In genomic region chr17:79707931-79708891, GRCh38 we compare ENCODE assay signal across 7 cellular contexts. TPM values are rescaled to one million over a fixed set of nuclear protein-coding genes. Genes with fewer than 3 reads are reported as not detected.
DNase-seq lines count a peak whose midpoint lies in the region; ATAC-seq and TF ChIP-seq lines count a peak whose summit lies in the region.

No MANE protein-coding gene starts in this region.

- no peak overlapping the region for H3K4me3 ChIP-seq in GM12865 (ENCODE audit: low read depth, low read length)
- H3K4me3 ChIP-seq in cardiac fibroblast (replicated peaks in 1 of 2; ENCODE audit: low read depth in 2 of 2, low read length in 2 of 2): no peak overlapping the region

- peak; percentile 78 for ATAC-seq in left lobe of liver

- TF ChIP-seq CTCF in GM12865 (IDR thresholded peaks at IDR 0.05; ENCODE audit: insufficient read depth, low read depth, low read length, missing control alignments) (peak; percentile 69), cardiac fibroblast (IDR thresholded peaks at IDR 0.05; ENCODE audit: low read depth, low read length) (peak; percentile 67)

- DNase-seq in GM12865 (ENCODE audit: low read depth) (peak; percentile 51), NCI-H128 (lab: John Stamatoyannopoulos, UW; ENCODE audit: unreplicated experiment) (peak; percentile 20), cardiac fibroblast (ENCODE audit: low read depth in 2 of 2) (peak; percentile 53 to 54), left lobe of liver (ENCODE audit: low spot score) (no peak), NOMO-1 treated with DMSO at 0.1 percent for 48 hours (lab: John Stamatoyannopoulos, UW; ENCODE audit: unreplicated experiment) (no peak)
- peak; percentile 10 to 36 (median 20) for DNase-seq in activated CD4-positive, CD25-positive, alpha-beta regulatory T cell (lab: John Stamatoyannopoulos, UW)
- DNase-seq in stimulated activated CD4-positive, alpha-beta T cell treated with anti-CD3 and anti-CD28 coated beads, TNF-alpha, amount 100 ng/mL, for 1 hour (ENCODE audit: low read depth in 3 of 3, low spot score in 1 of 3): peak; percentile 12 to 49 (median 21)

RNA-seq across cellular contexts. Expression of gene ENPP7, which starts 22.5 kb away (rescaled TPM):
- 2.9 TPM for total RNA-seq in left lobe of liver

Comparison
In these comparisons a context has a peak if more than half of its experiments do, and no peak if none do; other contexts are left out.
1. DNase-seq: peak in GM12865 (single experiment), NCI-H128 (single experiment), activated CD4-positive, CD25-positive, alpha-beta regulatory T cell (4 of 4), cardiac fibroblast (2 of 2) and stimulated activated CD4-positive, alpha-beta T cell treated with anti-CD3 and anti-CD28 coated beads, TNF-alpha, amount 100 ng/mL, for 1 hour (3 of 3); none in left lobe of liver (single experiment) and NOMO-1 treated with DMSO at 0.1 percent for 48 hours (single experiment).